ENCODE assay signal across 8 cellular contexts in genomic region chr13:102845289-102845629, GRCh38. TPM values are rescaled to one million over a fixed set of nuclear protein-coding genes. Genes with fewer than 3 reads are reported as not detected.
DNase-seq lines count a peak whose midpoint lies in the region; ATAC-seq, FAIRE-seq and TF ChIP-seq lines count a peak whose summit lies in the region.

No MANE protein-coding gene starts in this region.

- no peak for FAIRE-seq in HepG2 (lab: Jason Lieb, UNC)

- in situ Hi-C loops in HepG2 (cut with HindIII; ENCODE audit: extremely low pct_ligation_motif_present, low pct_unique_long_range_greater_than_20kb): loop anchor here (5.0 kb wide), 1 partner anchor 248 kb away; the partner anchor contains the start of gene TPP2

- no peaks in the 10 kb centered on the region for H3K9me3 Mint-ChIP-seq in T-helper 2 cell treated with Interferon-gamma antibody and Interleukin-4, amounts not matched to agents 5 μg/mL and 100 μg/mL, for 36 hours
- H3K9me3 Mint-ChIP-seq in type B pancreatic cell: no peaks in the 10 kb centered on the region

- peak overlapping the region; percentile 86 to 94 (median 89) for H3K4me3 ChIP-seq in HepG2 (replicated peaks in 1 of 3; ENCODE audit: insufficient read depth in 1 of 3, low read depth in 2 of 3, low read length in 3 of 3)

- no peaks in the 10 kb centered on the region for H3K9me3 ChIP-seq in HepG2 (ENCODE audit: low read length)

- H3K36me3 ChIP-seq in HepG2 (replicated peaks in 1 of 2; ENCODE audit: control insufficient read depth in 1 of 2, insufficient read depth in 2 of 2, low read length in 2 of 2): peaks cover 0 to 4% of the 10 kb centered on the region in 2 experiments; a peak in 1 of 5 replicates

- H3K27me3 ChIP-seq in HepG2 (ENCODE audit: control insufficient read depth in 1 of 2, insufficient read depth in 2 of 2, low read length in 2 of 2): no peaks in the 10 kb centered on the region; a peak in 1 of 5 replicates

- 1 to 4% (median 2%) methylated on average over 13 of the region's 13 CpGs for WGBS in adipose tissue, 3 donors
- WGBS in HepG2 (ENCODE audit: low lambda C conversion rate): 3% methylated on average over 13 of the region's 13 CpGs

- peak overlapping the region; percentile 86 for H3K27ac ChIP-seq in adipose tissue (ENCODE audit: low read depth, low read length)
- H3K27ac ChIP-seq in HepG2 (ENCODE audit: extremely low read length, insufficient read depth, low read length): peak overlapping the region; percentile 90

- peak overlapping the region; percentile 79 for H2AFZ ChIP-seq in HepG2 (ENCODE audit: low read length)

- DNase-seq in T-helper 2 cell treated with Interferon-gamma antibody and Interleukin-4, amounts not matched to agents 5 μg/mL and 100 μg/mL, for 36 hours (ENCODE audit: low spot score): no peak
- DNase-seq in T-helper 2 cell (no peak), HepG2 (ENCODE audit: low spot score) (no peak), type B pancreatic cell (ENCODE audit: extremely low spot score, unreplicated experiment) (no peak), H4 (ENCODE audit: low spot score) (no peak), NCI-H2107 treated with DMSO at 0.1 percent for 48 hours (lab: John Stamatoyannopoulos, UW; ENCODE audit: unreplicated experiment) (no peak)

- H3K4me1 Mint-ChIP-seq in T-helper 2 cell treated with Interferon-gamma antibody and Interleukin-4, amounts not matched to agents 5 μg/mL and 100 μg/mL, for 36 hours (ENCODE audit: low read depth): peaks cover 25% of the 10 kb centered on the region
- H3K4me1 Mint-ChIP-seq in type B pancreatic cell (ENCODE audit: unreplicated experiment): peaks cover 12% of the 10 kb centered on the region

- intact Hi-C loops in HepG2 (cut with micrococcal nuclease; ENCODE audit: unreplicated experiment): loop anchor here (1.0 kb wide), 1 partner anchor 249 kb away; the partner anchor contains the start of gene TPP2

- TF ChIP-seq EP300 in HepG2 (IDR thresholded peaks at IDR 0.05; ENCODE audit: low read depth in 2 of 2, low read length in 2 of 2): no peak
- TF ChIP-seq EP300 in HepG2 (CRISPR knock-in tag; IDR thresholded peaks at IDR 0.05; ENCODE audit: borderline replicate concordance): no peak

- H3K4me3 Mint-ChIP-seq in T-helper 2 cell treated with Interferon-gamma antibody and Interleukin-4, amounts not matched to agents 5 μg/mL and 100 μg/mL, for 36 hours: peak overlapping the region; percentile 99
- peak overlapping the region; percentile 96 for H3K4me3 Mint-ChIP-seq in type B pancreatic cell

- H3K36me3 Mint-ChIP-seq in T-helper 2 cell treated with Interferon-gamma antibody and Interleukin-4, amounts not matched to agents 5 μg/mL and 100 μg/mL, for 36 hours (ENCODE audit: low read depth): peaks cover 17% of the 10 kb centered on the region
- H3K36me3 Mint-ChIP-seq in type B pancreatic cell: no peaks in the 10 kb centered on the region

- no peaks in the 10 kb centered on the region for H3K27me3 Mint-ChIP-seq in T-helper 2 cell treated with Interferon-gamma antibody and Interleukin-4, amounts not matched to agents 5 μg/mL and 100 μg/mL, for 36 hours (ENCODE audit: low read depth)
- H3K27me3 Mint-ChIP-seq in type B pancreatic cell: no peaks in the 10 kb centered on the region

- H3K79me2 ChIP-seq in HepG2 (ENCODE audit: insufficient read depth, low read length): peaks cover 32% of the 10 kb centered on the region

- H3K4me1 ChIP-seq in HepG2 (ENCODE audit: insufficient read depth, low read length): peaks cover 15% of the 10 kb centered on the region

- peak overlapping the region; percentile 99 for H3K27ac Mint-ChIP-seq in T-helper 2 cell treated with Interferon-gamma antibody and Interleukin-4, amounts not matched to agents 5 μg/mL and 100 μg/mL, for 36 hours
- peak overlapping the region; percentile 93 for H3K27ac Mint-ChIP-seq in type B pancreatic cell

- POLR2A ChIA-PET in HepG2 (lab: Yijun Ruan, JAX): interaction anchor here (0.7 to 2.1 kb wide), 7 partner anchors 9 to 266 kb away, joined by 3 to 31 read pairs (median 4); partner anchors contain the start of gene TPP2

- 0 out of 2 replicates have a peak, but pooled peaks cover 3% of the 10 kb centered on the region for H4K20me1 ChIP-seq in HepG2 (ENCODE audit: insufficient read depth, low read length)

- H3K4me2 ChIP-seq in HepG2 (ENCODE audit: low read depth, low read length): peak overlapping the region; percentile 74

- CTCF ChIA-PET in HepG2 (lab: Yijun Ruan, JAX; ENCODE audit: low intra/inter-chr PET ratio, low total read pairs): interaction anchor here (0.9 kb wide), 1 partner anchor 119 kb away, joined by 4 read pairs; no protein-coding TSS in a partner anchor

- TF ChIP-seq POLR2A in HepG2 (IDR thresholded peaks at IDR 0.05; ENCODE audit: insufficient read depth in 1 of 2, low read depth in 2 of 2, low read length in 2 of 2): no peak

- TF ChIP-seq CTCF in HepG2 (CRISPR knock-in tag; IDR thresholded peaks at IDR 0.05): no peak
- TF ChIP-seq CTCF in type B pancreatic cell (conservative IDR thresholded peaks at IDR 0.05): no peak

- TSS peak; percentile 95 for BruUV-seq in HepG2 (replicated peaks; lab: Mats Ljungman, UMichigan)

- H3K9ac ChIP-seq in HepG2 (ENCODE audit: insufficient read depth, low read depth, low read length): peak overlapping the region; percentile 86

- no peak for TF ChIP-seq RAD21 in HepG2 (CRISPR knock-in tag; IDR thresholded peaks at IDR 0.05)

- peak; percentile 16 for ATAC-seq in HG03135 (IDR thresholded peaks at IDR 0.05; ENCODE audit: unreplicated experiment)
- ATAC-seq in HepG2: peak; percentile 45

RNA-seq across cellular contexts. Expression of gene ERCC5, which starts 0.6 kb away (rescaled TPM):
- polyA plus RNA-seq in adipose tissue (10 to 100 TPM; 25.1 to 45.5 (median 30.0) TPM), HepG2 (2011; rRNA removed) (12.9 and 14.5 TPM in 2 replicates)
- total RNA-seq in HepG2 (2016; rRNA removed; fragmentation: Illumina TruSeq; extraction: Trizol) (32.7 and 35.5 TPM in 2 replicates), type B pancreatic cell (ENCODE audit: low replicate concordance) (44.1 and 51.6 TPM in 2 replicates)
- 6.1 and 7.3 TPM in 2 replicates for total RNA-seq in HepG2 (2016; cell fraction: cytosol; rRNA removed; fragmentation: Illumina TruSeq; extraction: Trizol; ENCODE audit: low read depth)
- total RNA-seq in HepG2 (2016; cell fraction: insoluble cytoplasmic fraction; rRNA removed; fragmentation: Illumina TruSeq; extraction: Trizol): 34.4 and 35.7 TPM in 2 replicates
- total RNA-seq in HepG2 (2016; cell fraction: membrane; rRNA removed; fragmentation: Illumina TruSeq; extraction: Trizol): 9.1 and 9.9 TPM in 2 replicates
- 39.1 and 44.7 TPM in 2 replicates for total RNA-seq in HepG2 (2016; cell fraction: nucleus; rRNA removed; fragmentation: Illumina TruSeq; extraction: Trizol)
- polyA plus RNA-seq in HepG2 (2011; cell fraction: cytosol; rRNA removed): 3.8 and 6.7 TPM in 2 replicates
- polyA plus RNA-seq in HepG2 (2011; cell fraction: nucleus; rRNA removed): 28.0 and 29.1 TPM in 2 replicates
- polyA plus RNA-seq in HepG2 (2012): 15.7 and 24.5 TPM in 2 replicates
- polyA plus RNA-seq in HepG2 (2016; cell fraction: cytosol; fragmentation: Illumina TruSeq; extraction: Trizol; ENCODE audit: low read depth): 2.0 and 2.7 TPM in 2 replicates
- polyA plus RNA-seq in HepG2 (2016; cell fraction: insoluble cytoplasmic fraction; fragmentation: Illumina TruSeq; extraction: Trizol; ENCODE audit: low read depth): 28.3 and 31.2 TPM in 2 replicates
- 3.7 and 4.4 TPM in 2 replicates for polyA plus RNA-seq in HepG2 (2016; cell fraction: membrane; fragmentation: Illumina TruSeq; extraction: Trizol; ENCODE audit: low read depth)
- 82.8 and 90.6 TPM in 2 replicates for polyA plus RNA-seq in HepG2 (2016; cell fraction: nucleus; fragmentation: Illumina TruSeq; extraction: Trizol; ENCODE audit: insufficient read depth, low read depth)
- 12.6 and 24.1 TPM in 2 replicates for polyA minus RNA-seq in HepG2 (2011; rRNA and poly(A)+ RNA removed; ENCODE audit: low replicate concordance)
- 11.8 and 13.1 TPM in 2 replicates for polyA minus RNA-seq in HepG2 (2011; cell fraction: cytosol; rRNA and poly(A)+ RNA removed)
- 31.8 and 49.9 TPM in 2 replicates for polyA minus RNA-seq in HepG2 (2011; cell fraction: nucleus; rRNA and poly(A)+ RNA removed)
- 16.4 and 33.3 TPM in 2 replicates for total RNA-seq in H4 (2014; rRNA removed; shearing (Covaris generic))

RNA-seq across cellular contexts. Expression of gene BIVM, which starts 46.3 kb away (rescaled TPM):
- 10 to 100 TPM in 1 of 3 donors, 1 to 10 TPM in 2; 6.3 to 13.8 (median 6.7) TPM for polyA plus RNA-seq in adipose tissue
- 13.9 and 15.8 TPM in 2 replicates for total RNA-seq in HepG2 (2016; rRNA removed; fragmentation: Illumina TruSeq; extraction: Trizol)
- 5.6 and 6.3 TPM in 2 replicates for total RNA-seq in HepG2 (2016; cell fraction: cytosol; rRNA removed; fragmentation: Illumina TruSeq; extraction: Trizol; ENCODE audit: low read depth)
- total RNA-seq in HepG2 (2016; cell fraction: insoluble cytoplasmic fraction; rRNA removed; fragmentation: Illumina TruSeq; extraction: Trizol): 15.3 and 16.6 TPM in 2 replicates
- total RNA-seq in HepG2 (2016; cell fraction: membrane; rRNA removed; fragmentation: Illumina TruSeq; extraction: Trizol): 14.6 and 15.0 TPM in 2 replicates
- 20.6 and 23.4 TPM in 2 replicates for total RNA-seq in HepG2 (2016; cell fraction: nucleus; rRNA removed; fragmentation: Illumina TruSeq; extraction: Trizol)
- 8.9 and 10.4 TPM in 2 replicates for polyA plus RNA-seq in HepG2 (2011; rRNA removed)
- polyA plus RNA-seq in HepG2 (2011; cell fraction: cytosol; rRNA removed): 3.3 and 5.3 TPM in 2 replicates
- 12.2 and 14.7 TPM in 2 replicates for polyA plus RNA-seq in HepG2 (2011; cell fraction: nucleus; rRNA removed)
- 7.7 and 11.4 TPM in 2 replicates for polyA plus RNA-seq in HepG2 (2012)
- polyA plus RNA-seq in HepG2 (2016; cell fraction: cytosol; fragmentation: Illumina TruSeq; extraction: Trizol; ENCODE audit: low read depth): 2.3 and 2.5 TPM in 2 replicates
- polyA plus RNA-seq in HepG2 (2016; cell fraction: insoluble cytoplasmic fraction; fragmentation: Illumina TruSeq; extraction: Trizol; ENCODE audit: low read depth): 16.5 and 17.6 TPM in 2 replicates
- polyA plus RNA-seq in HepG2 (2016; cell fraction: membrane; fragmentation: Illumina TruSeq; extraction: Trizol; ENCODE audit: low read depth): 8.4 and 9.0 TPM in 2 replicates
- polyA plus RNA-seq in HepG2 (2016; cell fraction: nucleus; fragmentation: Illumina TruSeq; extraction: Trizol; ENCODE audit: insufficient read depth, low read depth): 42.9 and 44.2 TPM in 2 replicates
- polyA minus RNA-seq in HepG2 (2011; rRNA and poly(A)+ RNA removed; ENCODE audit: low replicate concordance): 2.6 and 3.1 TPM in 2 replicates
- 4.2 and 5.6 TPM in 2 replicates for polyA minus RNA-seq in HepG2 (2011; cell fraction: cytosol; rRNA and poly(A)+ RNA removed)
- polyA minus RNA-seq in HepG2 (2011; cell fraction: nucleus; rRNA and poly(A)+ RNA removed): 28.7 and 30.5 TPM in 2 replicates
- total RNA-seq in type B pancreatic cell (ENCODE audit: low replicate concordance): 17.1 and 30.0 TPM in 2 replicates
- 1.4 and 6.3 TPM in 2 replicates for total RNA-seq in H4 (2014; rRNA removed; shearing (Covaris generic))

RNA-seq across cellular contexts. Expression of gene POGLUT2, which starts 46.5 kb away (rescaled TPM):
- polyA plus RNA-seq in adipose tissue: 1 to 10 TPM; 1.3 to 6.1 (median 2.9) TPM
- 15.4 and 26.1 TPM in 2 replicates for total RNA-seq in HepG2 (2016; rRNA removed; fragmentation: Illumina TruSeq; extraction: Trizol)
- total RNA-seq in HepG2 (2016; cell fraction: cytosol; rRNA removed; fragmentation: Illumina TruSeq; extraction: Trizol; ENCODE audit: low read depth): 3.0 and 3.3 TPM in 2 replicates
- 16.7 and 25.6 TPM in 2 replicates for total RNA-seq in HepG2 (2016; cell fraction: insoluble cytoplasmic fraction; rRNA removed; fragmentation: Illumina TruSeq; extraction: Trizol)
- 6.6 and 8.3 TPM in 2 replicates for total RNA-seq in HepG2 (2016; cell fraction: membrane; rRNA removed; fragmentation: Illumina TruSeq; extraction: Trizol)
- 23.7 and 29.5 TPM in 2 replicates for total RNA-seq in HepG2 (2016; cell fraction: nucleus; rRNA removed; fragmentation: Illumina TruSeq; extraction: Trizol)
- 14.7 and 18.0 TPM in 2 replicates for polyA plus RNA-seq in HepG2 (2011; rRNA removed)
- polyA plus RNA-seq in HepG2 (2011; cell fraction: cytosol; rRNA removed): 12.5 and 15.5 TPM in 2 replicates
- polyA plus RNA-seq in HepG2 (2011; cell fraction: nucleus; rRNA removed): 6.6 and 7.4 TPM in 2 replicates
- 16.7 and 18.1 TPM in 2 replicates for polyA plus RNA-seq in HepG2 (2012)
- polyA plus RNA-seq in HepG2 (2016; cell fraction: cytosol; fragmentation: Illumina TruSeq; extraction: Trizol; ENCODE audit: low read depth): 3.6 and 3.9 TPM in 2 replicates
- 18.3 and 18.8 TPM in 2 replicates for polyA plus RNA-seq in HepG2 (2016; cell fraction: insoluble cytoplasmic fraction; fragmentation: Illumina TruSeq; extraction: Trizol; ENCODE audit: low read depth)
- polyA plus RNA-seq in HepG2 (2016; cell fraction: membrane; fragmentation: Illumina TruSeq; extraction: Trizol; ENCODE audit: low read depth): 4.8 and 5.6 TPM in 2 replicates
- polyA plus RNA-seq in HepG2 (2016; cell fraction: nucleus; fragmentation: Illumina TruSeq; extraction: Trizol; ENCODE audit: insufficient read depth, low read depth): 34.9 and 35.5 TPM in 2 replicates
- polyA minus RNA-seq in HepG2 (2011; rRNA and poly(A)+ RNA removed; ENCODE audit: low replicate concordance): 8.4 and 9.1 TPM in 2 replicates
- 10.4 and 10.7 TPM in 2 replicates for polyA minus RNA-seq in HepG2 (2011; cell fraction: cytosol; rRNA and poly(A)+ RNA removed)
- polyA minus RNA-seq in HepG2 (2011; cell fraction: nucleus; rRNA and poly(A)+ RNA removed): 11.2 and 16.7 TPM in 2 replicates
- total RNA-seq in type B pancreatic cell (ENCODE audit: low replicate concordance): 8.1 and 28.5 TPM in 2 replicates
- 14.9 and 22.2 TPM in 2 replicates for total RNA-seq in H4 (2014; rRNA removed; shearing (Covaris generic))
